Comparison of ENCODE assay signal across 17 cellular contexts in genomic region chr6:140867336-140867735, GRCh38.
"Had no signal": no experiment of that assay in that cellular context is flagged by ENCODE, and none has a peak within 500 bp of the region (broad histone marks: within the 10 kb centered on the region; RNA-seq: fewer than 3 reads in every experiment).

No MANE protein-coding gene starts in this region.

- H3K9me3 ChIP-seq: lower lobe of right lung, ovary, psoas muscle, transverse colon, vagina had no signal

- H3K4me1 ChIP-seq: lower lobe of right lung, psoas muscle, transverse colon, vagina had no signal

- H3K4me3 ChIP-seq: lower lobe of right lung, ovary, psoas muscle, transverse colon, vagina had no signal

- H3K27ac ChIP-seq: epithelial cell of prostate, lower lobe of right lung, ovary, psoas muscle, transverse colon, vagina had no signal

- H3K27me3 ChIP-seq: ovary, transverse colon, vagina had no signal

- DNase-seq: activated CD4-positive, alpha-beta T cell treated with anti-CD3 and anti-CD28 coated beads for 36 hours; activated CD4-positive, alpha-beta T cell treated with anti-CD3 and anti-CD28 coated beads, Interleukin-2, amount 50 U/mL, for 48 hours; activated naive CD4-positive, alpha-beta T cell; activated naive CD8-positive, alpha-beta T cell treated with anti-CD3 and anti-CD28 coated beads for 36 hours; amniotic stem cell; endodermal cell; foreskin fibroblast; hippocampal formation; lower lobe of right lung; naive thymus-derived CD8-positive, alpha-beta T cell; ovary; psoas muscle; right cardiac atrium; stimulated activated CD4-positive, alpha-beta T cell treated with anti-CD3 and anti-CD28 coated beads, Interleukin-2, amount 100 ng/mL, for 24 hours; transverse colon had no signal

- H3K36me3 ChIP-seq: lower lobe of right lung, ovary, transverse colon, vagina had no signal
